8 cellular contexts compared by ENCODE assay signal in the genomic region with DNA sequence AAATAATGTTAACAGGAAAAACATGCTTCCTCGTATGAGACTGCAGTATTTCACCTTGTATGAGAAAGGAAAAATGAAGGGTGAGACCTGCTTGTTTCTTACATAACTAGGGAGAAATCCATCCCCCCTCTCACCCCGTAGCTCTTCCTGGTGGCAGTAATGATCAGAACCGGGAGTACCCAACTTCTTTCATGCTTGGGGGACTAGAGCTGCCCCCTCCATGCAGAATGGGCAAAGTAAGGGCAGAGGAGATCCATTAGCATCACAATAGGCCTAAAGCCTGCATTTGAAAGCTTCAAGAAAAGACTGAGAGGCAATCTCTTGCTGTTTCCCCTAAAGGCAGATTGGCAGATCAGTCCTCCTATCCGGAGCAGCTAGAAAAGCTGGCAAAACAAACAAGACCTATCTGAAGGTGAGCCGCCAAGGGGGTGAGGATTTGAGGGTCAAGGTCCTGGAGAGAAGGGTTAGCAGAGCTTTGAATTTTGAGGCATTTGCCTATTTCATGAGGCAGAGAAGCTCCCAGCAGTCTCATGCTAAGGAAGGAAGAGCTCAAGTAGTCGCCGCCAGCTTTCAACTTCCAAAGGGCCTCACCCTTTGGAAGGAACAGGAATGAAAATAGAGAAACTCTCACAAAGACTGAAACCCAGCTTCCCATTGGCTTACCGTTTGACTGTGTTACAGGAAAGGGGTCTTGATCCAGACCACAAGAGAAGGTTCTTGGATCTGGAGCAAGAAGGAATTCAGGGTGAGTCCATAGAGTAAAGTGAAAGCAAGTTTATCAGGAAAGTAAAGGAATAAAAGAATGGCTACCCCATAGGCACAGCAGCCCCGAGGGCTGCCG. TPM values are rescaled to one million over a fixed set of nuclear protein-coding genes. Genes with fewer than 3 reads are reported as not detected.
A peak's percentile ranks its signal among the peaks of the same experiment; 100 is the strongest.
DNase-seq lines count a peak whose midpoint lies in the region; ATAC-seq and TF ChIP-seq lines count a peak whose summit lies in the region.

No MANE protein-coding gene starts in this region.

- TF ChIP-seq CTCF in right atrium auricular region (IDR thresholded peaks at IDR 0.05) (no peak), MCF 10A (IDR thresholded peaks at IDR 0.05; ENCODE audit: unreplicated experiment) (no peak)

- peaks cover 12% of the 10 kb centered on the region for H3K4me1 Mint-ChIP-seq in MCF 10A (ENCODE audit: insufficient read depth, unreplicated experiment)

- H3K27me3 Mint-ChIP-seq in MCF 10A (ENCODE audit: insufficient read depth, unreplicated experiment) = no peaks in the 10 kb centered on the region

- peak overlapping the region; percentile 71 for H3K4me3 Mint-ChIP-seq in MCF 10A (ENCODE audit: unreplicated experiment)

- no peaks in the 10 kb centered on the region for H3K9me3 Mint-ChIP-seq in MCF 10A (ENCODE audit: unreplicated experiment)

- ATAC-seq in left ventricle myocardium superior = no peak

- BruUV-seq in MCF 10A (replicated peaks; lab: Mats Ljungman, UMichigan) = TSS peak; percentile 46

- H3K27ac ChIP-seq in right atrium auricular region = peak overlapping the region; percentile 38 to 55
- H3K27ac ChIP-seq in mesodermal cell (ENCODE audit: low read depth, low read length, severe bottlenecking) = peak overlapping the region; percentile 81

- intact Hi-C loops in left ventricle myocardium superior (cut with micrococcal nuclease) (loop anchor here (2.0 kb wide), 1 partner anchor 63 kb away; no protein-coding TSS in a partner anchor), MCF 10A (cut with micrococcal nuclease) (loop anchor here (2.0 to 10.0 kb wide), 4 partner anchors 51 to 650 kb away; a partner anchor contains a TSS)

- H3K9me3 ChIP-seq in right atrium auricular region (no peaks in the 10 kb centered on the region), mesodermal cell (ENCODE audit: control insufficient read depth, low read length) (no peaks in the 10 kb centered on the region)

- peaks cover 0 to 9% of the 10 kb centered on the region in 2 donors for H3K4me1 ChIP-seq in right atrium auricular region
- peaks cover 7% of the 10 kb centered on the region for H3K4me1 ChIP-seq in mesodermal cell (ENCODE audit: control insufficient read depth, insufficient read depth, low read length, poor library complexity, severe bottlenecking)

- no peaks in the 10 kb centered on the region for H3K27me3 ChIP-seq in right atrium auricular region

- peak overlapping the region; percentile 82 for H3K27ac Mint-ChIP-seq in MCF 10A (ENCODE audit: low read depth, unreplicated experiment)

- no peaks in the 10 kb centered on the region for H3K36me3 ChIP-seq in right atrium auricular region
- no peaks in the 10 kb centered on the region for H3K36me3 ChIP-seq in mesodermal cell (ENCODE audit: control insufficient read depth, insufficient read depth, low read length)

- H3K36me3 Mint-ChIP-seq in MCF 10A (ENCODE audit: insufficient read depth, unreplicated experiment) = peaks cover under 1% of the 10 kb centered on the region

- POLR2A ChIA-PET in MCF 10A (lab: Yijun Ruan, JAX) = interaction anchor here (0.6 to 22.3 kb wide), 29 partner anchors 8 to 1027 kb away, joined by 3 to 752 read pairs (median 4); a partner anchor contains a TSS

- WGBS in mesodermal cell (ENCODE audit: insufficient coverage in 2 of 2), 2 experiments = 2 to 9% methylated on average over 5 to 7 of the region's 10 CpGs

- DNase-seq in right atrium auricular region (ENCODE audit: low spot score) (no peak), left ventricle myocardium superior (no peak), MCF 10A (ENCODE audit: unreplicated experiment) (no peak), NCI-H1105 (lab: John Stamatoyannopoulos, UW) (no peak), NCI-H524 treated with DMSO at 0.1 percent for 48 hours (lab: John Stamatoyannopoulos, UW) (no peak), NCI-H187 (lab: John Stamatoyannopoulos, UW) (no peak), UCSD-AML1 (lab: John Stamatoyannopoulos, UW; ENCODE audit: unreplicated experiment) (no peak)

- CTCF ChIA-PET in MCF 10A (lab: Yijun Ruan, JAX) = interaction anchor here (0.5 to 3.0 kb wide), 33 partner anchors 8 to 910 kb away, joined by 3 to 30 read pairs (median 4); a partner anchor contains a TSS

- H3K4me3 ChIP-seq in right atrium auricular region (no peak overlapping the region), mesodermal cell (ENCODE audit: extremely low read depth, insufficient read depth, low read length, poor library complexity, severe bottlenecking) (peak overlapping the region; percentile 21)

RNA-seq across cellular contexts. Expression of a gene that starts 36.2 kb away (rescaled TPM):
- 100 to 1,000 TPM; 126 to 152 TPM for total RNA-seq in right atrium auricular region
- total RNA-seq in left ventricle myocardium superior = 151 TPM
- total RNA-seq in MCF 10A (2022) = 53.7 and 55.2 TPM in 2 replicates
- 63.7 TPM for polyA plus RNA-seq in mesodermal cell (2013, experiment 1 of 2)
- polyA plus RNA-seq in mesodermal cell (2013, experiment 2 of 2) = 62.5 TPM

RNA-seq across cellular contexts. Expression of a gene that starts 38.4 kb away (rescaled TPM):
- total RNA-seq in right atrium auricular region = 1 to 10 TPM; 3.9 to 6.2 TPM
- 4.0 TPM for total RNA-seq in left ventricle myocardium superior
- total RNA-seq in MCF 10A (2022) = 10.3 and 14.9 TPM in 2 replicates
- 87.0 TPM for polyA plus RNA-seq in mesodermal cell (2013, experiment 1 of 2)
- 84.7 TPM for polyA plus RNA-seq in mesodermal cell (2013, experiment 2 of 2)
